Comparison of ENCODE assay signal across 8 cellular contexts in the genomic region with DNA sequence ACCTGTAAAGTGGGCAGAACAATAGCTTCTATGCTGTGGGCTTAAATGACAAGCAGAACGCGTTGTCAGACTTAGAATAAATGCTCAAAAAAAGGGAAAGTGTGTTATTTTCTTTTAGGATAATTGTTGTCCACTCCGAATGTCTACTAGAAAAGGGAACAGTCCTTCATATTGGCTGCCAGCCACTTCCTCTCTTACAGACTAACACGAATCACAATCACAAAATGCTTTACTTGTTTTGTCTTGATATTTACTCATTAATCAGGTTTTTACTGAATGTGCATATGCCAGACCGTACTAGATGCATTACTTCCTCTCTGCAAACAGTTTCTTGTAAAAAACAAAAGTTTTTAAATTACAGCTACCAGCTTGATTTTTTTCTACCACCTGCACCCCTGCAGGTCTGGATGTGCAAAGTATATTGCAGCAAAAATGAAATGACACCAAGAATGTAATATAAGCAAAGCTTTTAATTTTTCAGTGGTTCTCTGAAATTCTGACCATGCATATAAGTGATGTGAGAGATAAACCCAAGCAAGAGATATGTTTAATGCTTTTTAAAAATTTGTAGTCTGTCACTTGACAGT. TPM values are rescaled to one million over a fixed set of nuclear protein-coding genes. Genes with fewer than 3 reads are reported as not detected.
DNase-seq lines count a peak whose midpoint lies in the region; ATAC-seq and TF ChIP-seq lines count a peak whose summit lies in the region.

No MANE protein-coding gene starts in this region.

- peaks cover 7% of the 10 kb centered on the region for H3K36me3 Mint-ChIP-seq in activated CD8-positive, alpha-beta memory T cell treated with anti-CD3 and anti-CD28 coated beads, Interleukin-2, amount 10 ng/mL, durations not matched to agents 7 days and 5 days

- H3K27ac ChIP-seq in iPS DF 6.9 (ENCODE audit: low read length), result no peak overlapping the region
- H3K27ac ChIP-seq in substantia nigra (ENCODE audit: low read depth, low read length, poor library complexity, severe bottlenecking), result peak overlapping the region; percentile 82

- H3K27me3 Mint-ChIP-seq in activated CD8-positive, alpha-beta memory T cell treated with anti-CD3 and anti-CD28 coated beads, Interleukin-2, amount 10 ng/mL, durations not matched to agents 7 days and 5 days, result no peaks in the 10 kb centered on the region

- TF ChIP-seq CTCF in WI38 (IDR thresholded peaks at IDR 0.05; ENCODE audit: low read depth, low read length), result no peak

- no peaks in the 10 kb centered on the region for H3K4me1 ChIP-seq in iPS DF 6.9 (ENCODE audit: control insufficient read depth, insufficient read depth, low read length)

- no peaks in the 10 kb centered on the region for H3K36me3 ChIP-seq in iPS DF 6.9 (ENCODE audit: control insufficient read depth, insufficient read depth, low read length)

- H3K9me3 Mint-ChIP-seq in activated CD8-positive, alpha-beta memory T cell treated with anti-CD3 and anti-CD28 coated beads, Interleukin-2, amount 10 ng/mL, durations not matched to agents 7 days and 5 days (ENCODE audit: low read depth), result no peaks in the 10 kb centered on the region

- H3K4me3 ChIP-seq in WI38 (ENCODE audit: low read depth, low read length) (peak overlapping the region; percentile 96), iPS DF 6.9 (ENCODE audit: low read length) (peak overlapping the region; percentile 90; the same call in 1 of the 2 replicates)

- no peaks in the 10 kb centered on the region for H3K27me3 ChIP-seq in iPS DF 6.9 (ENCODE audit: control insufficient read depth, insufficient read depth, low read length)

- WGBS in iPS DF 6.9 (ENCODE audit: insufficient coverage, insufficient read length), result no CpG with 5 or more reads among the region's 5 CpGs

- no peaks in the 10 kb centered on the region for H3K9me3 ChIP-seq in iPS DF 6.9 (ENCODE audit: control insufficient read depth, insufficient read depth, low read length)

- peak overlapping the region; percentile 90 for H3K27ac Mint-ChIP-seq in activated CD8-positive, alpha-beta memory T cell treated with anti-CD3 and anti-CD28 coated beads, Interleukin-2, amount 10 ng/mL, durations not matched to agents 7 days and 5 days

- no peak for ATAC-seq in activated CD8-positive, alpha-beta memory T cell treated with anti-CD3 and anti-CD28 coated beads, Interleukin-2, amount 10 ng/mL, durations not matched to agents 7 days and 5 days
- no peak for ATAC-seq in GM21367 (IDR thresholded peaks at IDR 0.05; ENCODE audit: unreplicated experiment)
- no peak for ATAC-seq in GM19395 (IDR thresholded peaks at IDR 0.05; ENCODE audit: unreplicated experiment)

- CTCF ChIA-PET in activated CD8-positive, alpha-beta memory T cell treated with anti-CD3 and anti-CD28 coated beads, Interleukin-2, amount 10 ng/mL, durations not matched to agents 7 days and 5 days (lab: Charles Lee), result interaction anchor here (0.9 to 8.5 kb wide), 14 partner anchors 12 to 215 kb away, joined by 3 to 98 read pairs (median 6); a partner anchor contains a TSS

- H3K4me3 Mint-ChIP-seq in activated CD8-positive, alpha-beta memory T cell treated with anti-CD3 and anti-CD28 coated beads, Interleukin-2, amount 10 ng/mL, durations not matched to agents 7 days and 5 days, result peak overlapping the region; percentile 87

- H3K4me1 Mint-ChIP-seq in activated CD8-positive, alpha-beta memory T cell treated with anti-CD3 and anti-CD28 coated beads, Interleukin-2, amount 10 ng/mL, durations not matched to agents 7 days and 5 days, result peaks cover 29% of the 10 kb centered on the region

- no peak for DNase-seq in activated CD8-positive, alpha-beta memory T cell treated with anti-CD3 and anti-CD28 coated beads, Interleukin-2, amount 10 ng/mL, durations not matched to agents 7 days and 5 days
- DNase-seq in activated CD8-positive, alpha-beta memory T cell treated with anti-CD3 and anti-CD28 coated beads, Interleukin-2, amount 50 U/mL, for 48 hours, result no peak
- DNase-seq in iPS DF 6.9 (ENCODE audit: low read depth, low spot score) (no peak), substantia nigra (lab: John Stamatoyannopoulos, UW) (no peak)
- DNase-seq in stimulated activated CD4-positive, alpha-beta T cell treated with anti-CD3 and anti-CD28 coated beads, Interleukin-4, amount 100 ng/mL, for 24 hours, result no peak

RNA-seq across cellular contexts. Expression of a gene that starts 0.8 kb away (rescaled TPM):
- total RNA-seq in activated CD8-positive, alpha-beta memory T cell treated with anti-CD3 and anti-CD28 coated beads, Interleukin-2, amount 10 ng/mL, durations not matched to agents 7 days and 5 days, result 10 to 100 TPM; 10.5 to 12.9 TPM

RNA-seq across cellular contexts. Expression of a gene that starts 36.8 kb away (rescaled TPM):
- total RNA-seq in activated CD8-positive, alpha-beta memory T cell treated with anti-CD3 and anti-CD28 coated beads, Interleukin-2, amount 10 ng/mL, durations not matched to agents 7 days and 5 days, result 10 to 100 TPM; 23.1 to 28.4 TPM
